ENCODE assay signal across 8 cellular contexts in genomic region chr17:45277216-45277849, GRCh38. TPM values are rescaled to one million over a fixed set of nuclear protein-coding genes. Genes with fewer than 3 reads are reported as not detected.
DNase-seq lines count a peak whose midpoint lies in the region; ATAC-seq and TF ChIP-seq lines count a peak whose summit lies in the region.

No MANE protein-coding gene starts in this region.

- peak; percentile 58 for DNase-seq in DMS153 (lab: John Stamatoyannopoulos, UW)
- DNase-seq in Panc1 (ENCODE audit: low read depth, low spot score) = peak; percentile 54
- DNase-seq in activated T-cell treated with anti-CD3 and anti-CD28 coated beads, Interleukin-2, amount 50 U/mL, for 1 hour = peak; percentile 91
- DNase-seq in esophagus muscularis mucosa (ENCODE audit: extremely low spot score) = peak; percentile 97
- DNase-seq in naive thymus-derived CD4-positive, alpha-beta T cell = peak; percentile 77 to 89 (median 86)
- DNase-seq in stimulated activated CD8-positive, alpha-beta memory T cell treated with anti-CD3 and anti-CD28 coated beads, Interleukin-7, amount 100 ng/mL, for 4 hours (ENCODE audit: low read depth in 2 of 2) = peak; percentile 78 to 85

- H3K4me1 Mint-ChIP-seq in naive thymus-derived CD4-positive, alpha-beta T cell = peaks cover 3 to 22% (median 10%) of the 10 kb centered on the region in 7 donors

- H3K27me3 ChIP-seq in Panc1 (ENCODE audit: control insufficient read depth, insufficient read depth, low read length) = no peaks in the 10 kb centered on the region
- H3K27me3 ChIP-seq in esophagus muscularis mucosa = no peaks in the 10 kb centered on the region
- no peaks in the 10 kb centered on the region for H3K27me3 ChIP-seq in naive thymus-derived CD4-positive, alpha-beta T cell (ENCODE audit: control insufficient read depth in 2 of 2, insufficient read depth in 2 of 2, low read length in 2 of 2)

- 29% methylated on average over 16 of the region's 16 CpGs for WGBS in esophagus muscularis mucosa

- H3K4me3 ChIP-seq in Panc1 (ENCODE audit: low read depth in 2 of 2, low read length in 2 of 2) (no peak overlapping the region), esophagus muscularis mucosa (peak overlapping the region in 2 of 4 donors; percentile 5 to 9)
- no peak overlapping the region for H3K4me3 ChIP-seq in naive thymus-derived CD4-positive, alpha-beta T cell (ENCODE audit: low read length)

- H3K36me3 ChIP-seq in Panc1 (ENCODE audit: control insufficient read depth, insufficient read depth, low read length) (no peaks in the 10 kb centered on the region; the same call in none of the 2 replicates), esophagus muscularis mucosa (peaks cover 21 to 35% (median 26%) of the 10 kb centered on the region in 4 donors)
- H3K36me3 ChIP-seq in naive thymus-derived CD4-positive, alpha-beta T cell (ENCODE audit: control insufficient read depth in 2 of 3, insufficient read depth in 3 of 3, low read length in 3 of 3) = peaks cover 8 to 40% (median 15%) of the 10 kb centered on the region in 3 experiments

- H3K27ac Mint-ChIP-seq in naive thymus-derived CD4-positive, alpha-beta T cell = peak overlapping the region; percentile 1 to 77 (median 40)

- no peaks in the 10 kb centered on the region for H3K27me3 Mint-ChIP-seq in naive thymus-derived CD4-positive, alpha-beta T cell

- H3K27ac ChIP-seq in Panc1 (ENCODE audit: low read length) = peak overlapping the region; percentile 77
- H3K27ac ChIP-seq in esophagus muscularis mucosa (replicated peaks in 1 of 4) = peak overlapping the region; percentile 68 to 99 (median 82)
- no peak overlapping the region for H3K27ac ChIP-seq in naive thymus-derived CD4-positive, alpha-beta T cell (ENCODE audit: low read depth, low read length)

- H3K9me3 Mint-ChIP-seq in naive thymus-derived CD4-positive, alpha-beta T cell = no peaks in the 10 kb centered on the region

- no TSS peak for BruUV-seq in Panc1 (replicated peaks; lab: Mats Ljungman, UMichigan)

- TF ChIP-seq POLR2A in esophagus muscularis mucosa (IDR thresholded peaks at IDR 0.05; ENCODE audit: low read depth) = no peak

- H3K9me3 ChIP-seq in Panc1 (ENCODE audit: control insufficient read depth, insufficient read depth, low read depth, low read length) (no peaks in the 10 kb centered on the region), esophagus muscularis mucosa (no peaks in the 10 kb centered on the region)
- no peaks in the 10 kb centered on the region for H3K9me3 ChIP-seq in naive thymus-derived CD4-positive, alpha-beta T cell (ENCODE audit: control insufficient read depth in 2 of 3, low read length in 3 of 3)

- intact Hi-C loops in Panc1 (cut with micrococcal nuclease; ENCODE audit: unreplicated experiment) = loop anchor here (5.0 kb wide), 1 partner anchor 110 kb away; no protein-coding TSS in a partner anchor
- intact Hi-C loops in esophagus muscularis mucosa (cut with DNase I) = loop anchor here (1.0 to 5.0 kb wide), 2 partner anchors 35 to 108 kb away; no protein-coding TSS in a partner anchor
- intact Hi-C loops in naive thymus-derived CD4-positive, alpha-beta T cell (cut with micrococcal nuclease) = loop anchor here (1.0 to 2.0 kb wide), 5 partner anchors 35 to 108 kb away; partner anchors contain the start of gene MAP3K14 (in 2 of the 2)

- H3K4me3 Mint-ChIP-seq in naive thymus-derived CD4-positive, alpha-beta T cell = peak overlapping the region in 2 of 10 donors; percentile 26 to 28

- peaks cover 0 to 13% (median 3%) of the 10 kb centered on the region in 5 donors for H3K36me3 Mint-ChIP-seq in naive thymus-derived CD4-positive, alpha-beta T cell

- ATAC-seq in Panc1 = 0 out of 2 replicates have a peak, but pooled peaks have one; percentile 47
- peak; percentile 98 for ATAC-seq in naive thymus-derived CD4-positive, alpha-beta T cell
- no peak for ATAC-seq in HG02938 (IDR thresholded peaks at IDR 0.05; ENCODE audit: unreplicated experiment)

- in situ Hi-C loops in Panc1 (cut with HindIII; ENCODE audit: low pct_unique_long_range_greater_than_20kb, low sequenced_read_pairs) = no loop called here

- CTCF ChIA-PET in Panc1 (lab: Charles Lee) = interaction anchor here (0.7 to 1.3 kb wide), 5 partner anchors 11 to 148 kb away, joined by 3 to 5 read pairs (median 4); partner anchors contain the start of gene ACBD4
- CTCF ChIA-PET in naive thymus-derived CD4-positive, alpha-beta T cell (lab: Charles Lee) = interaction anchor here (0.6 to 11.4 kb wide), 35 partner anchors 9 to 132 kb away, joined by 3 to 111 read pairs (median 4); partner anchors contain the start of gene MAP3K14

- TF ChIP-seq EP300 in esophagus muscularis mucosa (IDR thresholded peaks at IDR 0.05) = no peak

- POLR2A ChIA-PET in Panc1 (lab: Charles Lee) = no interaction called here
- POLR2A ChIA-PET in naive thymus-derived CD4-positive, alpha-beta T cell (lab: Charles Lee) = interaction anchor here (0.9 to 3.2 kb wide), 14 partner anchors 9 to 129 kb away, joined by 3 to 14 read pairs (median 3); partner anchors contain the start of genes FMNL1 and MAP3K14

- H3K4me1 ChIP-seq in Panc1 (ENCODE audit: control insufficient read depth, insufficient read depth, low read length) = peaks cover 38% of the 10 kb centered on the region
- peaks cover 34 to 74% (median 66%) of the 10 kb centered on the region in 4 donors for H3K4me1 ChIP-seq in esophagus muscularis mucosa
- H3K4me1 ChIP-seq in naive thymus-derived CD4-positive, alpha-beta T cell (ENCODE audit: control insufficient read depth in 2 of 2, insufficient read depth in 2 of 2, low read length in 2 of 2) = peaks cover 0 to 5% of the 10 kb centered on the region in 2 donors

- TF ChIP-seq CTCF in LNCAP (IDR thresholded peaks at IDR 0.05) = peak; percentile 85
- peak; percentile 84 for TF ChIP-seq CTCF in Panc1 (IDR thresholded peaks at IDR 0.05)
- peak; percentile 70 to 94 (median 79) for TF ChIP-seq CTCF in esophagus muscularis mucosa (IDR thresholded peaks at IDR 0.05)

RNA-seq across cellular contexts. Expression of gene SPATA32, which starts 15.4 kb away (rescaled TPM):
- total RNA-seq in Panc1 (2021; ENCODE audit: unreplicated experiment) = 0.26 TPM
- polyA plus RNA-seq in Panc1 (2012; ENCODE audit: insufficient read length) = 0.17 TPM
- not detected for total RNA-seq in esophagus muscularis mucosa
- total RNA-seq in naive thymus-derived CD4-positive, alpha-beta T cell = 1 to 10 TPM in 1 of 5 experiments, under 1 TPM in 3, not detected in 1; 0.12 to 1.1 (median 0.58) TPM
- polyA plus RNA-seq in naive thymus-derived CD4-positive, alpha-beta T cell = under 1 TPM; 0.31 to 0.59 TPM

RNA-seq across cellular contexts. Expression of gene MAP3K14, which starts 39.5 kb away (rescaled TPM):
- 80.8 TPM for total RNA-seq in Panc1 (2021; ENCODE audit: unreplicated experiment)
- polyA plus RNA-seq in Panc1 (2012; ENCODE audit: insufficient read length) = 60.3 TPM
- 10 to 100 TPM in 3 of 4 donors, 1 to 10 TPM in 1; 7.8 to 26.5 (median 10.6) TPM for total RNA-seq in esophagus muscularis mucosa
- 10 to 100 TPM; 31.3 to 39.8 (median 34.1) TPM for total RNA-seq in naive thymus-derived CD4-positive, alpha-beta T cell
- 10 to 100 TPM in 1 of 2 donors, 1 to 10 TPM in 1; 2.4 to 10.6 TPM for polyA plus RNA-seq in naive thymus-derived CD4-positive, alpha-beta T cell

RNA-seq across cellular contexts. Expression of gene FMNL1, which starts 55.6 kb away (rescaled TPM):
- total RNA-seq in Panc1 (2021; ENCODE audit: unreplicated experiment) (20.0 TPM), esophagus muscularis mucosa (10 to 100 TPM; 11.0 to 26.7 (median 19.6) TPM)
- 23.8 TPM for polyA plus RNA-seq in Panc1 (2012; ENCODE audit: insufficient read length)
- total RNA-seq in naive thymus-derived CD4-positive, alpha-beta T cell = 100 to 1,000 TPM; 324 to 595 (median 396) TPM
- polyA plus RNA-seq in naive thymus-derived CD4-positive, alpha-beta T cell = 10 to 100 TPM; 19.0 to 36.4 TPM

Comparison
In these comparisons a context has a peak if more than half of its experiments do, and no peak if none do; other contexts are left out.
1. RNA of gene FMNL1, which starts 55.6 kb away (total RNA-seq): 324 to 595 TPM in naive thymus-derived CD4-positive, alpha-beta T cell; 20.0 TPM in Panc1 (single experiment) and 11.0 to 26.7 TPM in esophagus muscularis mucosa; every median in the first group is over 10 times any median in the second.
2. Peak in every context shown above with its lines, with median percentiles within 50 percentile points of each other: DNase-seq and CTCF ChIP-seq.